8 cellular contexts compared by ENCODE assay signal in genomic region chr3:38039899-38040261, GRCh38. TPM values are rescaled to one million over a fixed set of nuclear protein-coding genes. Genes with fewer than 3 reads are reported as not detected.
DNase-seq lines count a peak whose midpoint lies in the region; ATAC-seq and TF ChIP-seq lines count a peak whose summit lies in the region.

No MANE protein-coding gene starts in this region.

- CTCF ChIA-PET in CD8-positive, alpha-beta memory T cell (lab: Charles Lee): interaction anchor here (0.8 to 6.6 kb wide), 13 partner anchors 10 to 185 kb away, joined by 3 to 49 read pairs (median 6); partner anchors contain the start of genes ACAA1 and PLCD1
- CTCF ChIA-PET in activated CD8-positive, alpha-beta memory T cell treated with anti-CD3 and anti-CD28 coated beads, Interleukin-2, amount 10 ng/mL, durations not matched to agents 7 days and 5 days (lab: Charles Lee): interaction anchor here (0.7 to 3.0 kb wide), 8 partner anchors 33 to 185 kb away, joined by 3 to 17 read pairs (median 6); partner anchors contain the start of gene ACAA1

- H3K36me3 Mint-ChIP-seq in CD8-positive, alpha-beta memory T cell: peaks cover 4 to 11% (median 6%) of the 10 kb centered on the region in 3 donors
- H3K36me3 Mint-ChIP-seq in IgD-negative memory B cell (no peaks in the 10 kb centered on the region), neural crest cell (ENCODE audit: low read depth) (no peaks in the 10 kb centered on the region)
- H3K36me3 Mint-ChIP-seq in activated CD8-positive, alpha-beta memory T cell treated with anti-CD3 and anti-CD28 coated beads, Interleukin-2, amount 10 ng/mL, durations not matched to agents 7 days and 5 days: peaks cover 10% of the 10 kb centered on the region

- peak overlapping the region; percentile 94 to 100 (median 98) for H3K27ac Mint-ChIP-seq in CD8-positive, alpha-beta memory T cell
- H3K27ac Mint-ChIP-seq in IgD-negative memory B cell: peak overlapping the region; percentile 83 to 94 (median 93)
- peak overlapping the region; percentile 95 for H3K27ac Mint-ChIP-seq in activated CD8-positive, alpha-beta memory T cell treated with anti-CD3 and anti-CD28 coated beads, Interleukin-2, amount 10 ng/mL, durations not matched to agents 7 days and 5 days
- H3K27ac Mint-ChIP-seq in neural crest cell (ENCODE audit: unreplicated experiment): no peak overlapping the region

- peak; percentile 44 for TF ChIP-seq CTCF in fibroblast of villous mesenchyme (IDR thresholded peaks at IDR 0.05; ENCODE audit: insufficient read depth, low read depth, low read length)
- TF ChIP-seq CTCF in neural crest cell (conservative IDR thresholded peaks at IDR 0.05): no peak

- DNase-seq in CD8-positive, alpha-beta memory T cell: peak; percentile 32 to 75 (median 49)
- peak; percentile 79 for DNase-seq in activated CD8-positive, alpha-beta memory T cell treated with anti-CD3 and anti-CD28 coated beads, Interleukin-2, amount 10 ng/mL, durations not matched to agents 7 days and 5 days
- DNase-seq in fibroblast of villous mesenchyme (ENCODE audit: low read depth) (peak; percentile 52), neural crest cell (ENCODE audit: low read depth, low spot score) (no peak), DMS79 treated with DMSO at 0.1 percent for 48 hours (lab: John Stamatoyannopoulos, UW) (no peak), islet precursor cell (no peak)

- peaks cover 0 to 4% (median 0%) of the 10 kb centered on the region in 5 donors for H3K9me3 Mint-ChIP-seq in CD8-positive, alpha-beta memory T cell
- no peaks in the 10 kb centered on the region for H3K9me3 Mint-ChIP-seq in IgD-negative memory B cell
- H3K9me3 Mint-ChIP-seq in activated CD8-positive, alpha-beta memory T cell treated with anti-CD3 and anti-CD28 coated beads, Interleukin-2, amount 10 ng/mL, durations not matched to agents 7 days and 5 days (ENCODE audit: low read depth): peaks cover 7% of the 10 kb centered on the region
- H3K9me3 Mint-ChIP-seq in neural crest cell: no peaks in the 10 kb centered on the region

- peak; percentile 24 for ATAC-seq in GM19468 (IDR thresholded peaks at IDR 0.05; ENCODE audit: extremely low read depth, unreplicated experiment)
- peak; percentile 37 for ATAC-seq in activated CD8-positive, alpha-beta memory T cell treated with anti-CD3 and anti-CD28 coated beads, Interleukin-2, amount 10 ng/mL, durations not matched to agents 7 days and 5 days

- H3K4me1 Mint-ChIP-seq in CD8-positive, alpha-beta memory T cell: peaks cover 29 to 45% (median 38%) of the 10 kb centered on the region in 3 donors
- H3K4me1 Mint-ChIP-seq in IgD-negative memory B cell: peaks cover 16 to 21% (median 18%) of the 10 kb centered on the region in 3 donors
- H3K4me1 Mint-ChIP-seq in activated CD8-positive, alpha-beta memory T cell treated with anti-CD3 and anti-CD28 coated beads, Interleukin-2, amount 10 ng/mL, durations not matched to agents 7 days and 5 days: peaks cover 30% of the 10 kb centered on the region
- H3K4me1 Mint-ChIP-seq in neural crest cell: peaks cover 16% of the 10 kb centered on the region

- peak overlapping the region; percentile 75 for H3K4me3 ChIP-seq in CD8-positive, alpha-beta memory T cell (ENCODE audit: low read length)
- peak overlapping the region; percentile 58 for H3K4me3 ChIP-seq in fibroblast of villous mesenchyme (ENCODE audit: low read depth, low read length)

- no peaks in the 10 kb centered on the region for H3K9me3 ChIP-seq in CD8-positive, alpha-beta memory T cell (ENCODE audit: low read length)

- no peaks in the 10 kb centered on the region for H3K27me3 ChIP-seq in CD8-positive, alpha-beta memory T cell (ENCODE audit: insufficient read depth, low read length, poor library complexity, severe bottlenecking)

- H3K4me3 Mint-ChIP-seq in CD8-positive, alpha-beta memory T cell: peak overlapping the region; percentile 68 to 90 (median 83)
- peak overlapping the region; percentile 87 to 94 (median 90) for H3K4me3 Mint-ChIP-seq in IgD-negative memory B cell
- H3K4me3 Mint-ChIP-seq in activated CD8-positive, alpha-beta memory T cell treated with anti-CD3 and anti-CD28 coated beads, Interleukin-2, amount 10 ng/mL, durations not matched to agents 7 days and 5 days: peak overlapping the region; percentile 55
- peak overlapping the region; percentile 66 for H3K4me3 Mint-ChIP-seq in neural crest cell

- POLR2A ChIA-PET in CD8-positive, alpha-beta memory T cell (lab: Charles Lee): interaction anchor here (1.3 to 2.6 kb wide), 4 partner anchors 10 to 126 kb away, joined by 3 to 22 read pairs (median 14); partner anchors contain the start of genes OXSR1 and PLCD1

- peaks cover 0 to 3% of the 10 kb centered on the region in 2 donors for H3K27me3 Mint-ChIP-seq in CD8-positive, alpha-beta memory T cell
- H3K27me3 Mint-ChIP-seq in IgD-negative memory B cell (peaks cover 3% of the 10 kb centered on the region), neural crest cell (ENCODE audit: low read depth) (peaks cover 36% of the 10 kb centered on the region)
- H3K27me3 Mint-ChIP-seq in activated CD8-positive, alpha-beta memory T cell treated with anti-CD3 and anti-CD28 coated beads, Interleukin-2, amount 10 ng/mL, durations not matched to agents 7 days and 5 days: peaks cover 2% of the 10 kb centered on the region

- no peaks in the 10 kb centered on the region for H3K36me3 ChIP-seq in CD8-positive, alpha-beta memory T cell (ENCODE audit: insufficient read depth, low read length)

- H3K27ac ChIP-seq in CD8-positive, alpha-beta memory T cell (ENCODE audit: low read depth, low read length): peak overlapping the region; percentile 83

- H3K4me1 ChIP-seq in CD8-positive, alpha-beta memory T cell (ENCODE audit: insufficient read depth, low read length): peaks cover 27% of the 10 kb centered on the region

RNA-seq across cellular contexts. Expression of gene DLEC1, which starts 0.9 kb away (rescaled TPM):
- total RNA-seq in CD8-positive, alpha-beta memory T cell: 1 to 10 TPM; 1.0 to 1.3 TPM
- polyA plus RNA-seq in CD8-positive, alpha-beta memory T cell: 0.56 TPM
- polyA plus RNA-seq in IgD-negative memory B cell: 0.28 TPM
- 1 to 10 TPM in 1 of 2 experiments, under 1 TPM in 1; 0.26 to 1.1 TPM for total RNA-seq in activated CD8-positive, alpha-beta memory T cell treated with anti-CD3 and anti-CD28 coated beads, Interleukin-2, amount 10 ng/mL, durations not matched to agents 7 days and 5 days
- total RNA-seq in fibroblast of villous mesenchyme (under 0.01 TPM in 1 of 2 replicates, not detected in the other), neural crest cell (1.1 and 1.3 TPM in 2 replicates)

RNA-seq across cellular contexts. Expression of gene PLCD1, which starts 10.4 kb away (rescaled TPM):
- total RNA-seq in CD8-positive, alpha-beta memory T cell: 10 to 100 TPM; 12.8 to 18.5 TPM
- polyA plus RNA-seq in CD8-positive, alpha-beta memory T cell: 36.4 TPM
- polyA plus RNA-seq in IgD-negative memory B cell: 4.6 TPM
- 10 to 100 TPM; 12.3 to 20.6 TPM for total RNA-seq in activated CD8-positive, alpha-beta memory T cell treated with anti-CD3 and anti-CD28 coated beads, Interleukin-2, amount 10 ng/mL, durations not matched to agents 7 days and 5 days
- 15.1 and 15.5 TPM in 2 replicates for total RNA-seq in fibroblast of villous mesenchyme
- total RNA-seq in neural crest cell: 36.9 and 37.2 TPM in 2 replicates

RNA-seq across cellular contexts. Expression of gene VILL, which starts 49.3 kb away (rescaled TPM):
- total RNA-seq in CD8-positive, alpha-beta memory T cell: 10 to 100 TPM; 14.7 to 15.8 TPM
- 16.8 TPM for polyA plus RNA-seq in CD8-positive, alpha-beta memory T cell
- 14.9 TPM for polyA plus RNA-seq in IgD-negative memory B cell
- 10 to 100 TPM; 15.4 to 18.3 TPM for total RNA-seq in activated CD8-positive, alpha-beta memory T cell treated with anti-CD3 and anti-CD28 coated beads, Interleukin-2, amount 10 ng/mL, durations not matched to agents 7 days and 5 days
- total RNA-seq in fibroblast of villous mesenchyme (4.3 and 5.5 TPM in 2 replicates), neural crest cell (4.9 and 6.2 TPM in 2 replicates)

Comparison
In these comparisons a context has a peak if more than half of its experiments do, and no peak if none do; other contexts are left out.
1. DNase-seq: peak in CD8-positive, alpha-beta memory T cell (5 of 5), activated CD8-positive, alpha-beta memory T cell treated with anti-CD3 and anti-CD28 coated beads, Interleukin-2, amount 10 ng/mL, durations not matched to agents 7 days and 5 days (single experiment) and fibroblast of villous mesenchyme (single experiment); none in neural crest cell (single experiment), DMS79 treated with DMSO at 0.1 percent for 48 hours (single experiment) and islet precursor cell (single experiment).
2. Peak in every context shown above with its lines, with median percentiles within 50 percentile points of each other: H3K4me3 Mint-ChIP-seq.